Comparison of ENCODE assay signal across 15 cellular contexts in the genomic region with DNA sequence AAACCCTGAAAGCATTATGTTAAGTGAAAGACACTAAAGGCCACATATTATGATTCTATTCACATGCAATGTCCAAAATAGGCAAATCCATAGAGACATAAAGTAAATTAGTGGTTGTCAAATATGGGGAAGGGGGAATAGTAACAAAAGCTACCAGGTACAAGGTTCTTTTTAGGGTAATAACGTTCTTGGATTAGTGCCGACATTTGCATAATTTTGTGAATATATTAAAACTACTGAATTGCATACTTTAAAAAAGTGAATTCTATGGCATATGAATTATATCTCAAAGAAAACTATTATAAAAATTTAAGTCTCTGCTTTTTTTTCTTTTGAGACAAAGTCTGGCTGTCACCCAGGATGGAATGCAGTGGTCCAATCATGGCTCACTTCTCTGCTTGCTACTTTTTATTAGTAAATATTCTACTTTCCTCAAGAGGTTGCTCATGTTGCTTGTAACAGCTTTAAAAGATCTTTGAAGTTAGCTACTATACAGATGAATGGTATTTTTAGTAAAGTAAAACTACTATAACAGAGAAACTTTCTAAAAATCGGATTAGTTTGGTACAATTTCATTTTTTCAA. TPM values are rescaled to one million over a fixed set of nuclear protein-coding genes. Genes with fewer than 3 reads are reported as not detected.
A peak's percentile ranks its signal among the peaks of the same experiment; 100 is the strongest.
DNase-seq lines count a peak whose midpoint lies in the region; ATAC-seq and TF ChIP-seq lines count a peak whose summit lies in the region.
"Had no signal": no experiment of that assay in that cellular context is flagged by ENCODE, and none has a peak within 500 bp of the region (broad histone marks: within the 10 kb centered on the region; RNA-seq: fewer than 3 reads in every experiment).

No MANE protein-coding gene starts in this region.

- POLR2A ChIA-PET in CD4-positive, alpha-beta T cell (lab: Charles Lee), result no interaction called here

- 68 to 73% methylated on average over 3 of the region's 3 CpGs for WGBS in tibial nerve, 2 donors

- peaks cover 46% of the 10 kb centered on the region for H3K79me2 ChIP-seq in fibroblast of lung (ENCODE audit: control insufficient read depth, insufficient read depth, low read length)

- no peak for DNase-seq in CD4-positive, alpha-beta T cell
- DNase-seq in adipocyte (ENCODE audit: low read depth) (peak; percentile 30), fibroblast of lung (ENCODE audit: low read depth in 2 of 2) (peak in 1 of 2 donors; percentile 22), neural crest cell (ENCODE audit: low read depth, low spot score) (no peak), hepatic stellate cell (ENCODE audit: low spot score) (no peak), DMS114 treated with DMSO at 0.1 percent for 48 hours (lab: John Stamatoyannopoulos, UW; ENCODE audit: unreplicated experiment) (no peak), activated gamma-delta T cell (lab: John Stamatoyannopoulos, UW) (no peak), tibial nerve (ENCODE audit: low spot score in 2 of 2) (no peak)
- DNase-seq: amygdala, esophagus squamous epithelium, GF-D8, NCI-H1694, NCI-H446 treated with DMSO at 0.1 percent for 48 hours, Right ventricle myocardium superior had no signal

- H3K27ac ChIP-seq in CD4-positive, alpha-beta T cell (ENCODE audit: low read depth, low read length), result no peak overlapping the region
- H3K27ac ChIP-seq in fibroblast of lung (ENCODE audit: insufficient read depth, low read length) (peak overlapping the region; percentile 39), tibial nerve (peak overlapping the region in 2 of 4 donors; percentile 13 to 90)

- ATAC-seq in CD4-positive, alpha-beta T cell (ENCODE audit: poor library complexity), result no peak
- ATAC-seq: activated CD4-positive, CD25-positive, alpha-beta regulatory T cell treated with anti-CD3 and anti-CD28 coated beads, Interleukin-2, amount 50 U/mL, for 24 hours had no signal

- peak overlapping the region; percentile 98 for H3K9ac ChIP-seq in adipocyte (ENCODE audit: low read length)
- no peak overlapping the region for H3K9ac ChIP-seq in fibroblast of lung (ENCODE audit: insufficient read depth, low read length)

- peaks cover 55% of the 10 kb centered on the region for H3K4me1 ChIP-seq in adipocyte (ENCODE audit: control insufficient read depth, insufficient read depth, low read length)
- no peaks in the 10 kb centered on the region for H3K4me1 ChIP-seq in fibroblast of lung (ENCODE audit: control insufficient read depth, extremely low read depth, insufficient read depth, low read length)
- H3K4me1 ChIP-seq in tibial nerve, result peaks cover 0 to 53% (median 10%) of the 10 kb centered on the region in 4 donors

- peak overlapping the region; percentile 97 for H3K4me3 ChIP-seq in adipocyte (ENCODE audit: low read length)
- peak overlapping the region in 1 of 4 experiments; percentile 70 for H3K4me3 ChIP-seq in fibroblast of lung (replicated peaks in 1 of 4; ENCODE audit: control extremely low read depth in 1 of 4, insufficient read depth in 1 of 4, low read depth in 3 of 4, low read length in 4 of 4)
- H3K4me3 ChIP-seq in tibial nerve, result peak overlapping the region in 1 of 4 donors; percentile 73

- no peak for TF ChIP-seq POLR2A in tibial nerve (IDR thresholded peaks at IDR 0.05)

- peaks cover 4% of the 10 kb centered on the region for H3K36me3 Mint-ChIP-seq in CD4-positive, alpha-beta T cell (ENCODE audit: low read depth)
- peaks cover 2% of the 10 kb centered on the region for H3K36me3 Mint-ChIP-seq in neural crest cell (ENCODE audit: low read depth)

- H2AFZ ChIP-seq in fibroblast of lung (ENCODE audit: low read length), result no peak overlapping the region

- intact Hi-C loops in CD4-positive, alpha-beta T cell (cut with DNase I, micrococcal nuclease), result no loop called here

- H3K4me2 ChIP-seq in fibroblast of lung (ENCODE audit: extremely low read depth, insufficient read depth, low read length), result peak overlapping the region; percentile 79

- H3K4me3 Mint-ChIP-seq in CD4-positive, alpha-beta T cell, result peak overlapping the region; percentile 57
- H3K4me3 Mint-ChIP-seq in neural crest cell, result peak overlapping the region; percentile 77

- peaks cover 23% of the 10 kb centered on the region for H3K27me3 Mint-ChIP-seq in CD4-positive, alpha-beta T cell
- H3K27me3 Mint-ChIP-seq in neural crest cell (ENCODE audit: low read depth), result peaks cover 6% of the 10 kb centered on the region

- H4K20me1 ChIP-seq in fibroblast of lung (ENCODE audit: control insufficient read depth, extremely low read depth, insufficient read depth, low read length), result no peaks in the 10 kb centered on the region

- peaks cover 20% of the 10 kb centered on the region for H3K27me3 ChIP-seq in CD4-positive, alpha-beta T cell (ENCODE audit: control insufficient read depth, insufficient read depth, low read length)
- H3K27me3 ChIP-seq in adipocyte (replicated peaks; ENCODE audit: control insufficient read depth, insufficient read depth, low read length), result no peaks in the 10 kb centered on the region
- no peaks in the 10 kb centered on the region for H3K27me3 ChIP-seq in fibroblast of lung (ENCODE audit: control insufficient read depth, insufficient read depth, low read length)
- H3K27me3 ChIP-seq in tibial nerve, result no peaks in the 10 kb centered on the region

- H3K27ac Mint-ChIP-seq in CD4-positive, alpha-beta T cell, result no peak overlapping the region
- H3K27ac Mint-ChIP-seq in neural crest cell (ENCODE audit: unreplicated experiment), result no peak overlapping the region

- no peaks in the 10 kb centered on the region for H3K9me3 Mint-ChIP-seq in CD4-positive, alpha-beta T cell
- no peaks in the 10 kb centered on the region for H3K9me3 Mint-ChIP-seq in neural crest cell

- H3K36me3 ChIP-seq in adipocyte (ENCODE audit: control insufficient read depth, insufficient read depth, low read length, severe bottlenecking) (no peaks in the 10 kb centered on the region), fibroblast of lung (ENCODE audit: control insufficient read depth, insufficient read depth, low read length) (no peaks in the 10 kb centered on the region), tibial nerve (no peaks in the 10 kb centered on the region)
- H3K36me3 ChIP-seq: esophagus squamous epithelium had no signal

- CTCF ChIA-PET in CD4-positive, alpha-beta T cell (lab: Charles Lee), result interaction anchor here (1.8 kb wide), 1 partner anchor 43 kb away, joined by 4 read pairs; no protein-coding TSS in a partner anchor

- no peak for TF ChIP-seq CTCF in CD4-positive, alpha-beta T cell (IDR thresholded peaks at IDR 0.05)
- TF ChIP-seq CTCF in fibroblast of lung (conservative IDR thresholded peaks at IDR 0.05 in 1 of 2, IDR thresholded peaks at IDR 0.05 in 1 of 2; ENCODE audit: low read depth in 1 of 2, low read length in 2 of 2) (no peak), neural crest cell (conservative IDR thresholded peaks at IDR 0.05) (no peak), tibial nerve (IDR thresholded peaks at IDR 0.05) (no peak)

- TF ChIP-seq EP300 in tibial nerve (IDR thresholded peaks at IDR 0.05), result no peak

- no peaks in the 10 kb centered on the region for H3K9me3 ChIP-seq in CD4-positive, alpha-beta T cell (ENCODE audit: control insufficient read depth, low read length)
- no peaks in the 10 kb centered on the region for H3K9me3 ChIP-seq in adipocyte (ENCODE audit: control insufficient read depth, low read length)
- H3K9me3 ChIP-seq in fibroblast of lung (ENCODE audit: control insufficient read depth, insufficient read depth, low read depth, low read length), result no peaks in the 10 kb centered on the region
- H3K9me3 ChIP-seq in tibial nerve, result no peaks in the 10 kb centered on the region
- H3K9me3 ChIP-seq: esophagus squamous epithelium had no signal

- peaks cover 19% of the 10 kb centered on the region for H3K4me1 Mint-ChIP-seq in CD4-positive, alpha-beta T cell (ENCODE audit: low read depth)
- H3K4me1 Mint-ChIP-seq in neural crest cell, result peaks cover 52% of the 10 kb centered on the region

RNA-seq across cellular contexts. Expression of gene SESTD1, which starts 2.5 kb away (rescaled TPM):
- 10 to 100 TPM in 1 of 2 experiments, 1 to 10 TPM in 1; 8.7 to 10.2 TPM for total RNA-seq in CD4-positive, alpha-beta T cell
- 16.8 and 17.5 TPM in 2 replicates for total RNA-seq in fibroblast of lung
- polyA plus RNA-seq in fibroblast of lung, result 25.5 and 51.9 TPM in 2 replicates
- 20.5 and 30.7 TPM in 2 replicates for polyA plus RNA-seq in fibroblast of lung (2012)
- polyA minus RNA-seq in fibroblast of lung (ENCODE audit: low replicate concordance), result 10.1 and 23.4 TPM in 2 replicates
- total RNA-seq in neural crest cell, result 98.2 and 99.7 TPM in 2 replicates
- total RNA-seq in tibial nerve, result 10 to 100 TPM; 62.1 to 82.4 (median 73.1) TPM
